In genomic region chr20:6765469-6766058, GRCh38 we compare ENCODE assay signal across 9 cellular contexts. TPM values are rescaled to one million over a fixed set of nuclear protein-coding genes. Genes with fewer than 3 reads are reported as not detected.
A peak's percentile ranks its signal among the peaks of the same experiment; 100 is the strongest.
DNase-seq lines count a peak whose midpoint lies in the region; ATAC-seq and TF ChIP-seq lines count a peak whose summit lies in the region.
"Had no signal": no experiment of that assay in that cellular context is flagged by ENCODE, and none has a peak within 500 bp of the region (broad histone marks: within the 10 kb centered on the region; RNA-seq: fewer than 3 reads in every experiment).

No MANE protein-coding gene starts in this region.

- CTCF ChIA-PET in HEK293 (lab: Yijun Ruan, JAX) (interaction anchor here (0.6 to 3.0 kb wide), 54 partner anchors 9 to 1235 kb away, joined by 3 to 21 read pairs (median 4); no protein-coding TSS in a partner anchor), mammary epithelial cell (lab: Charles Lee; ENCODE audit: low non-redundant PET) (interaction anchor here (0.6 kb wide), 1 partner anchor 175 kb away, joined by 3 read pairs; no protein-coding TSS in a partner anchor)

- H4K20me1 ChIP-seq in mammary epithelial cell (ENCODE audit: insufficient read depth, low read length) = no peaks in the 10 kb centered on the region

- POLR2A ChIA-PET in HEK293 (lab: Yijun Ruan, JAX) = interaction anchor here (0.7 kb wide), 1 partner anchor 53 kb away, joined by 4 read pairs; no protein-coding TSS in a partner anchor

- dilution Hi-C loops in mammary epithelial cell (cut with HindIII; ENCODE audit: low sequenced_read_pairs) = no loop called here

- no peak overlapping the region for H3K27ac ChIP-seq in HEK293 (ENCODE audit: extremely low read depth, low read depth, low read length)
- H3K27ac ChIP-seq in mammary epithelial cell (ENCODE audit: insufficient read depth, low read depth, low read length) = no peak overlapping the region
- H3K27ac ChIP-seq: epithelial cell of prostate had no signal

- H3K9me3 ChIP-seq in BE2C (no peaks in the 10 kb centered on the region), HEK293 (ENCODE audit: control insufficient read depth, insufficient read depth, low read depth, low read length) (no peaks in the 10 kb centered on the region), mammary epithelial cell (replicated peaks; ENCODE audit: insufficient read depth, low read length) (no peaks in the 10 kb centered on the region)

- WGBS in mammary epithelial cell (ENCODE audit: low coverage, missing lambda C conversion rate) = 21% methylated on average over 6 of the region's 6 CpGs

- H3K9ac ChIP-seq in mammary epithelial cell (ENCODE audit: insufficient read depth, low read length) = no peak overlapping the region

- no peak for DNase-seq in BE2C
- DNase-seq in NCI-H510A (lab: John Stamatoyannopoulos, UW) = peak; percentile 6
- peak; percentile 59 for DNase-seq in mammary epithelial cell
- peak; percentile 50 for DNase-seq in midbrain (lab: John Stamatoyannopoulos, UW)

- ATAC-seq in GM18867 (IDR thresholded peaks at IDR 0.05; ENCODE audit: unreplicated experiment) (no peak), GM18519 (IDR thresholded peaks at IDR 0.05; ENCODE audit: low FRiP score, unreplicated experiment) (no peak), GM21447 (IDR thresholded peaks at IDR 0.05; ENCODE audit: unreplicated experiment) (no peak)

- H2AFZ ChIP-seq in mammary epithelial cell (ENCODE audit: low read depth, low read length) = no peak overlapping the region

- no TSS peak for BruUV-seq in mammary epithelial cell (replicated peaks; lab: Mats Ljungman, UMichigan)

- peak; percentile 64 for TF ChIP-seq CTCF in BE2C (IDR thresholded peaks at IDR 0.05; ENCODE audit: low read depth, low read length)
- no peak for TF ChIP-seq CTCF in HEK293 (tag by site-specific recombination; IDR thresholded peaks at IDR 0.05)
- TF ChIP-seq CTCF in mammary epithelial cell (conservative IDR thresholded peaks at IDR 0.05 in 1 of 2, IDR thresholded peaks at IDR 0.05 in 1 of 2; ENCODE audit: extremely low read depth in 1 of 2, insufficient read depth in 1 of 2, low read depth in 1 of 2, low read length in 2 of 2) = peak; percentile 35 to 52

- no peaks in the 10 kb centered on the region for H3K36me3 ChIP-seq in BE2C
- H3K36me3 ChIP-seq in HEK293 (ENCODE audit: control insufficient read depth in 2 of 2, insufficient read depth in 1 of 2, low read length in 2 of 2) = no peaks in the 10 kb centered on the region
- H3K36me3 ChIP-seq in mammary epithelial cell (ENCODE audit: insufficient read depth, low read length) = no peaks in the 10 kb centered on the region

- intact Hi-C loops in mammary epithelial cell (cut with micrococcal nuclease) = loop anchor here (1.0 to 10.0 kb wide), 11 partner anchors 129 to 1093 kb away; partner anchors contain the start of gene FERMT1

- H3K4me3 ChIP-seq in BE2C (ENCODE audit: low read depth, low read length) (no peak overlapping the region), HEK293 (ENCODE audit: low read depth, low read length) (no peak overlapping the region), mammary epithelial cell (replicated peaks in 1 of 3; ENCODE audit: insufficient read depth in 1 of 3, low read depth in 2 of 3, low read length in 3 of 3) (no peak overlapping the region)

- H3K79me2 ChIP-seq in mammary epithelial cell (ENCODE audit: insufficient read depth, low read length) = peaks cover 25% of the 10 kb centered on the region

- peaks cover 44% of the 10 kb centered on the region for H3K27me3 ChIP-seq in BE2C
- H3K27me3 ChIP-seq in mammary epithelial cell (ENCODE audit: insufficient read depth, low read length) = no peaks in the 10 kb centered on the region

- no peak overlapping the region for H3K4me2 ChIP-seq in mammary epithelial cell (ENCODE audit: insufficient read depth, low read depth, low read length)

- in situ Hi-C loops in mammary epithelial cell (cut with MboI; ENCODE audit: low sequenced_read_pairs in 2 of 2) = loop anchor here in 1 of 2 donors (10.0 to 25.0 kb wide), 4 partner anchors 131 to 1097 kb away; no protein-coding TSS in a partner anchor

- H3K4me1 ChIP-seq in BE2C (no peaks in the 10 kb centered on the region), HEK293 (ENCODE audit: control insufficient read depth, insufficient read depth, low read length) (no peaks in the 10 kb centered on the region), mammary epithelial cell (ENCODE audit: insufficient read depth, low read length) (peaks cover 11% of the 10 kb centered on the region)

TF ChIP-seq in HEK293, 187 proteins besides CTCF, POLR2A, EP300 and RAD21:
- TF ChIP-seq ZNF830 (tag by site-specific recombination; IDR thresholded peaks at IDR 0.05; ENCODE audit: low read depth) = no peak
- TF ChIP-seq ZNF274 (IDR thresholded peaks at IDR 0.05; ENCODE audit: low read length) = no peak
- TF ChIP-seq ZNF274 (tag by site-specific recombination; IDR thresholded peaks at IDR 0.05; ENCODE audit: borderline replicate concordance) = no peak
- no peak for TF ChIP-seq PRDM2 (tag by site-specific recombination; IDR thresholded peaks at IDR 0.05; ENCODE audit: borderline replicate concordance)
- TF ChIP-seq ZFP41 (tag by site-specific recombination; IDR thresholded peaks at IDR 0.05; ENCODE audit: borderline replicate concordance) = no peak
- peak; percentile 51 for TF ChIP-seq ZNF654 (tag by site-specific recombination; IDR thresholded peaks at IDR 0.05; ENCODE audit: low read depth)

RNA-seq across cellular contexts. Expression of gene BMP2, which starts 1.9 kb away (rescaled TPM):
- polyA plus RNA-seq in BE2C (2012; ENCODE audit: insufficient read depth, insufficient read length, low read depth) = not detected
- total RNA-seq in mammary epithelial cell = 10 to 100 TPM in 1 of 2 donors, 1 to 10 TPM in 1; 2.0 to 11.8 TPM
- polyA plus RNA-seq in mammary epithelial cell = 4.3 TPM
- polyA minus RNA-seq in mammary epithelial cell = 3.7 TPM
